Comparison of ENCODE assay signal across 20 cellular contexts in the genomic region with DNA sequence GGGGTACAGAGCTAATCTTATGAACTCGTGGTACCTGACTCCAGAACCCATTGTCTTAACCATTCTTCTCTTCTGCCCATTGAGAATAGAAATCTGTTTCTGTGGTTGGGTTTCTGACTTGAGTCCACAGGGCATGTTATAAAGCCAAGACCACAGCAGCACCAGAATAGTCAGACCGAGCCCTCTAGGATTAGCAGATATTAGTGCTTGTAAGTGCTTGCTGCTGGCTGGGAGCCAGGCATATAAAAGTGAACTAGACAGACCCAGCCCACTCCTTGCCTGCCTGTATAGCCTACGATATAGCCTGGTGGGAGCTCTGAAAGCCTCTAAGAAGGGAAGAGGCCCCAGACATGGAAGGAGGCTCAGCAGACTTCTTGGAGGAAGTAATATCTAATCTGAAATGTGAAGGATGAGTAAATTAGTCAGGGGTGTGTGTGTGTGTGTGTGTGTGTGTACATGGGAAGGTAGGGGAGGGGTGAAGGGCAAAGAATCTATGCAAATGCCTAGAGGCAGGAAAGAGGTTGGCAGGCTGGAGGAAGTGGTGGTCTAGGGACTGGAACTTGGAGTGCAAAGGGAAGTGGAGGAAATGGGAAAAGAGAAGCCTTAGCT.
"Had no signal": no experiment of that assay in that cellular context is flagged by ENCODE, and none has a peak within 500 bp of the region (broad histone marks: within the 10 kb centered on the region; RNA-seq: fewer than 3 reads in every experiment).

No MANE protein-coding gene starts in this region.

- H3K4me1 ChIP-seq: gastrocnemius medialis, heart left ventricle, right atrium auricular region, tibial artery had no signal

- DNase-seq: activated B cell treated with CpG ODN at 0.5 μM for 24 hours; activated CD4-positive, alpha-beta memory T cell treated with anti-CD3 and anti-CD28 coated beads, Interleukin-2, amount 10 ng/mL, durations not matched to agents 7 days and 5 days; activated CD4-positive, alpha-beta T cell treated with anti-CD3 and anti-CD28 coated beads for 48 hours; activated CD8-positive, alpha-beta memory T cell treated with anti-CD3 and anti-CD28 coated beads, Interleukin-2, amount 10 ng/mL, durations not matched to agents 7 days and 5 days; activated naive CD4-positive, alpha-beta T cell treated with Interleukin-2 at 50 U/mL for 16 hours; anterior cingulate cortex; caudate nucleus; erythroblast; gastrocnemius medialis; heart left ventricle; kidney glomerular epithelial cell; left ventricle myocardium superior; stimulated activated naive CD8-positive, alpha-beta T cell treated with anti-CD3 and anti-CD28 coated beads, Interleukin-15, Interleukin-2, amounts not matched to agents 100 U/mL and 50 U/mL, for 24 hours; substantia nigra; tibial artery had no signal

- H3K27ac ChIP-seq: gastrocnemius medialis, heart left ventricle, right atrium auricular region, skin epidermis, tibial artery had no signal

- H3K27me3 ChIP-seq: gastrocnemius medialis, right atrium auricular region, tibial artery had no signal

- H3K4me3 ChIP-seq: gastrocnemius medialis, heart left ventricle, right atrium auricular region, skin epidermis, tibial artery had no signal

- FAIRE-seq: colon, TTC549, urothelium cell line had no signal

- H3K36me3 ChIP-seq: gastrocnemius medialis, heart left ventricle, right atrium auricular region, tibial artery had no signal

- ATAC-seq: activated CD8-positive, alpha-beta memory T cell treated with anti-CD3 and anti-CD28 coated beads, Interleukin-2, amount 10 ng/mL, durations not matched to agents 7 days and 5 days; heart left ventricle; left ventricle myocardium superior; stimulated activated naive CD8-positive, alpha-beta T cell treated with anti-CD3 and anti-CD28 coated beads, Interleukin-15, Interleukin-2, amounts not matched to agents 100 U/mL and 50 U/mL, for 24 hours had no signal

- H3K9me3 ChIP-seq: gastrocnemius medialis had no signal
